ENCODE assay signal across 12 cellular contexts in the genomic region with DNA sequence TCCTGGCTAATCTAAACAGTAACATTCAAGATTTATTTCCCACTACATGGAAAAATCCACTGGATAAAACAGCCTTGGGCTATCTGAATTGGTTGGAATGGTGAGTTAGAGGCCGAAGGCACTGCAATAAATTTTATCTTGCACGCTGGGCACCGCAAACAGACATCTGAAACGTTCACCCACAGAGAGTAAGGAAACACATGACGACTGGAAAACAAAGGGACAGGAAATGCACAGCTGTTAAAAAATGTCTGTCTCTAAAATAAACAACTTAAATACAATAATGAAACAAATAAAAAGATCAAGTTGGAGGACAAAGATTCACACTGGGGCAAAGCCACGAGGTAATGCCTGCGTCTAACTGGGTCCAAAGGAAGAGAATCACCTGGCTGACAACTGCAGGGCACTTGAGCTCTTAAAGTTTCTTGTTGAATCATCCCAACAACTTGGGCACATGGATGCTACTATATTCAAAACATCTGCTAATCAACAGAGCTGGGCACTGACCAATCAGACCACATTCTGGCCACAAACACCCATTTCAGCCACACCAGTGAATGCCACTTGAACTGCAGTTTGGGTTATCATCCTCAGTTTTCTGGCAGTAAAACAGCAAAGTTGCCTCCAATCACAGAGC. TPM values are rescaled to one million over a fixed set of nuclear protein-coding genes. Genes with fewer than 3 reads are reported as not detected.
DNase-seq lines count a peak whose midpoint lies in the region; ATAC-seq and TF ChIP-seq lines count a peak whose summit lies in the region.
"Had no signal": no experiment of that assay in that cellular context is flagged by ENCODE, and none has a peak within 500 bp of the region (broad histone marks: within the 10 kb centered on the region; RNA-seq: fewer than 3 reads in every experiment).

No MANE protein-coding gene starts in this region.

- peak overlapping the region in 4 of 5 experiments; percentile 13 to 87 (median 44) for H3K27ac Mint-ChIP-seq in brain
- no peak overlapping the region for H3K27ac Mint-ChIP-seq in activated CD4-positive, alpha-beta T cell treated with anti-CD3 and anti-CD28 coated beads for 36 hours
- H3K27ac Mint-ChIP-seq: T-cell had no signal

- 42 to 58% (median 46%) methylated on average over 7 of the region's 7 CpGs for WGBS in heart left ventricle, 4 donors

- CTCF ChIA-PET in activated CD4-positive, alpha-beta T cell treated with anti-CD3 and anti-CD28 coated beads for 36 hours (lab: Charles Lee): interaction anchor here (1.2 to 4.2 kb wide), 2 partner anchors 9 to 30 kb away, joined by 3 to 18 read pairs; no protein-coding TSS in a partner anchor

- H3K4me3 Mint-ChIP-seq in brain: peak overlapping the region in 1 of 5 experiments; percentile 0
- H3K4me3 Mint-ChIP-seq in activated CD4-positive, alpha-beta T cell treated with anti-CD3 and anti-CD28 coated beads for 36 hours: no peak overlapping the region
- H3K4me3 Mint-ChIP-seq: T-cell had no signal

- H3K27me3 Mint-ChIP-seq in brain: peaks cover 3% of the 10 kb centered on the region
- peaks cover 6% of the 10 kb centered on the region for H3K27me3 Mint-ChIP-seq in activated CD4-positive, alpha-beta T cell treated with anti-CD3 and anti-CD28 coated beads for 36 hours

- H3K36me3 Mint-ChIP-seq in brain: no peaks in the 10 kb centered on the region
- no peaks in the 10 kb centered on the region for H3K36me3 Mint-ChIP-seq in activated CD4-positive, alpha-beta T cell treated with anti-CD3 and anti-CD28 coated beads for 36 hours (ENCODE audit: low read depth)
- H3K36me3 Mint-ChIP-seq: T-cell had no signal

- H3K27me3 ChIP-seq in heart left ventricle (peaks cover 0 to 5% (median 0%) of the 10 kb centered on the region in 9 donors), vagina (no peaks in the 10 kb centered on the region)
- H3K27me3 ChIP-seq: tibial nerve had no signal

- ATAC-seq in heart left ventricle (no peak), Right ventricle myocardium superior (ENCODE audit: poor library complexity) (no peak)
- ATAC-seq in activated CD4-positive, alpha-beta T cell treated with anti-CD3 and anti-CD28 coated beads for 36 hours: no peak
- ATAC-seq: T-cell had no signal

- no peaks in the 10 kb centered on the region for H3K36me3 ChIP-seq in heart left ventricle
- no peaks in the 10 kb centered on the region for H3K36me3 ChIP-seq in vagina
- H3K36me3 ChIP-seq: tibial nerve had no signal

- no peaks in the 10 kb centered on the region for H3K9me3 Mint-ChIP-seq in brain
- no peaks in the 10 kb centered on the region for H3K9me3 Mint-ChIP-seq in activated CD4-positive, alpha-beta T cell treated with anti-CD3 and anti-CD28 coated beads for 36 hours (ENCODE audit: low read depth)
- H3K9me3 Mint-ChIP-seq: T-cell had no signal

- peaks cover 57% of the 10 kb centered on the region for H3K4me1 Mint-ChIP-seq in brain
- H3K4me1 Mint-ChIP-seq in activated CD4-positive, alpha-beta T cell treated with anti-CD3 and anti-CD28 coated beads for 36 hours: peaks cover 7% of the 10 kb centered on the region

- TF ChIP-seq CTCF in heart left ventricle (IDR thresholded peaks at IDR 0.05) (no peak), brain (conservative IDR thresholded peaks at IDR 0.05) (no peak), vagina (IDR thresholded peaks at IDR 0.05) (no peak)

- H3K9me3 ChIP-seq in heart left ventricle (no peaks in the 10 kb centered on the region), vagina (no peaks in the 10 kb centered on the region)
- H3K9me3 ChIP-seq: tibial nerve had no signal

- no peak overlapping the region for H3K4me3 ChIP-seq in heart left ventricle
- H3K4me3 ChIP-seq in vagina: no peak overlapping the region
- H3K4me3 ChIP-seq: tibial nerve had no signal

- H3K4me1 ChIP-seq in heart left ventricle (peaks cover 8 to 60% (median 42%) of the 10 kb centered on the region in 12 donors), vagina (peaks cover 29% of the 10 kb centered on the region)

- intact Hi-C loops in heart left ventricle (cut with DNase I): loop anchor here in 3 of 10 donors (10.0 kb wide), 2 partner anchors 105 to 395 kb away; no protein-coding TSS in a partner anchor
- intact Hi-C loops in Right ventricle myocardium superior (cut with DNase I): loop anchor here (10.0 kb wide), 1 partner anchor 115 kb away; no protein-coding TSS in a partner anchor
- intact Hi-C loops in vagina (cut with DNase I): loop anchor here (2.0 kb wide), 1 partner anchor 49 kb away; no protein-coding TSS in a partner anchor
- intact Hi-C loops in activated CD4-positive, alpha-beta T cell treated with anti-CD3 and anti-CD28 coated beads for 36 hours (cut with DNase I, micrococcal nuclease): loop anchor here in 1 of 2 experiments (10.0 kb wide), 1 partner anchor 165 kb away; a partner anchor contains a TSS

- H3K27ac ChIP-seq in heart left ventricle: peak overlapping the region; percentile 3 to 84 (median 64)
- peak overlapping the region; percentile 53 for H3K27ac ChIP-seq in vagina

- no peak for DNase-seq in heart left ventricle
- DNase-seq in Right ventricle myocardium superior: no peak
- peak; percentile 90 to 93 for DNase-seq in lung microvascular endothelial cell (ENCODE audit: low read depth in 2 of 2)
- DNase-seq in vagina (ENCODE audit: extremely low spot score in 2 of 2): no peak
- DNase-seq in cortex of kidney (lab: John Stamatoyannopoulos, UW): no peak
- DNase-seq in activated CD4-positive, alpha-beta T cell treated with anti-CD3 and anti-CD28 coated beads for 36 hours: no peak
- DNase-seq in erythroblast (lab: John Stamatoyannopoulos, UW): no peak
- DNase-seq: activated CD8-positive, alpha-beta memory T cell treated with anti-CD3 and anti-CD28 coated beads, Interleukin-2, amount 50 U/mL, for 48 hours; AML-193; T-cell had no signal

- TF ChIP-seq POLR2A in heart left ventricle (IDR thresholded peaks at IDR 0.05) (no peak), vagina (IDR thresholded peaks at IDR 0.05) (no peak), erythroblast (IDR thresholded peaks at IDR 0.05; ENCODE audit: low read length) (no peak)

- POLR2A ChIA-PET in activated CD4-positive, alpha-beta T cell treated with anti-CD3 and anti-CD28 coated beads for 36 hours (lab: Charles Lee): no interaction called here

RNA-seq across cellular contexts. Expression of a gene that starts 51.2 kb away (rescaled TPM):
- total RNA-seq in heart left ventricle (under 1 TPM in 7 of 9 donors, not detected in 2; 0.13 to 0.37 (median 0.24) TPM), Right ventricle myocardium superior (0.08 TPM), lung microvascular endothelial cell (60.8 and 487 TPM in 2 replicates), vagina (0.49 TPM)
- polyA plus RNA-seq in heart left ventricle (under 1 TPM; 0.04 to 0.08 TPM), brain (ENCODE audit: insufficient read depth, low read depth, low replicate concordance) (0.19 TPM)
- under 1 TPM; 0.14 to 0.18 TPM for total RNA-seq in activated CD4-positive, alpha-beta T cell treated with anti-CD3 and anti-CD28 coated beads for 36 hours
- total RNA-seq: T-cell had no signal

Comparison
In these comparisons a context has a peak if more than half of its experiments do, and no peak if none do; other contexts are left out.
1. DNase-seq: peak in lung microvascular endothelial cell (2 of 2); none in heart left ventricle (0 of 5), Right ventricle myocardium superior (single experiment), vagina (0 of 2), cortex of kidney (single experiment), activated CD4-positive, alpha-beta T cell treated with anti-CD3 and anti-CD28 coated beads for 36 hours (single experiment) and erythroblast (0 of 2).
2. RNA of a gene that starts 51.2 kb away (total RNA-seq): 60.8 to 487 TPM in lung microvascular endothelial cell; 0.49 TPM in vagina (single experiment), 0.14 to 0.18 TPM in activated CD4-positive, alpha-beta T cell treated with anti-CD3 and anti-CD28 coated beads for 36 hours, 0.13 to 0.37 TPM in heart left ventricle and 0.08 TPM in Right ventricle myocardium superior (single experiment); every median in the first group is over 10 times any median in the second.